In genomic region chr3:13307041-13307440, GRCh38 we compare ENCODE assay signal across 25 cellular contexts.
"Had no signal": no experiment of that assay in that cellular context is flagged by ENCODE, and none has a peak within 500 bp of the region (broad histone marks: within the 10 kb centered on the region; RNA-seq: fewer than 3 reads in every experiment).

No MANE protein-coding gene starts in this region.

- H3K27ac Mint-ChIP-seq: activated B cell treated with CpG ODN at 0.5 μM for 24 hours; activated CD4-positive, alpha-beta memory T cell treated with anti-CD3 and anti-CD28 coated beads for 36 hours; activated CD4-positive, alpha-beta T cell treated with anti-CD3 and anti-CD28 coated beads, Interleukin-2, amount 10 ng/mL, durations not matched to agents 24 days and 14 days; activated naive CD4-positive, alpha-beta T cell treated with anti-CD3 and anti-CD28 coated beads for 36 hours; activated naive CD8-positive, alpha-beta T cell; activated T-helper 17 cell treated with anti-CD3 and anti-CD28 coated beads, Interleukin-2, amount 50 U/mL, for 72 hours had no signal

- H3K4me1 Mint-ChIP-seq: activated B cell treated with CpG ODN at 0.5 μM for 24 hours had no signal

- H3K36me3 Mint-ChIP-seq: activated CD4-positive, alpha-beta memory T cell treated with anti-CD3 and anti-CD28 coated beads for 36 hours had no signal

- H3K27me3 Mint-ChIP-seq: activated B cell treated with CpG ODN at 0.5 μM for 24 hours; activated CD4-positive, alpha-beta memory T cell treated with anti-CD3 and anti-CD28 coated beads for 36 hours; activated CD4-positive, alpha-beta T cell treated with anti-CD3 and anti-CD28 coated beads, Interleukin-2, amount 10 ng/mL, durations not matched to agents 24 days and 14 days; activated naive CD8-positive, alpha-beta T cell; activated T-helper 17 cell treated with anti-CD3 and anti-CD28 coated beads, Interleukin-2, amount 50 U/mL, for 72 hours had no signal

- H3K9me3 Mint-ChIP-seq: activated B cell treated with CpG ODN at 0.5 μM for 24 hours; activated CD4-positive, alpha-beta memory T cell treated with anti-CD3 and anti-CD28 coated beads for 36 hours; activated CD4-positive, alpha-beta T cell treated with anti-CD3 and anti-CD28 coated beads, Interleukin-2, amount 10 ng/mL, durations not matched to agents 24 days and 14 days; activated naive CD4-positive, alpha-beta T cell treated with anti-CD3 and anti-CD28 coated beads for 36 hours; activated T-helper 17 cell treated with anti-CD3 and anti-CD28 coated beads, Interleukin-2, amount 50 U/mL, for 72 hours had no signal

- FAIRE-seq: astrocyte, RCC 7860, TTC549 had no signal

- DNase-seq: activated B cell treated with CpG ODN at 0.5 μM for 24 hours; activated CD4-positive, alpha-beta memory T cell treated with anti-CD3 and anti-CD28 coated beads for 36 hours; activated CD4-positive, alpha-beta T cell treated with anti-CD3 and anti-CD28 coated beads for 1 hour; activated CD4-positive, alpha-beta T cell treated with anti-CD3 and anti-CD28 coated beads, Interleukin-2, amount 10 ng/mL, durations not matched to agents 24 days and 14 days; activated CD8-positive, alpha-beta memory T cell treated with anti-CD3 and anti-CD28 coated beads for 24 hours; activated gamma-delta T cell; activated naive CD4-positive, alpha-beta T cell treated with anti-CD3 and anti-CD28 coated beads for 36 hours; activated T-cell treated with anti-CD3 and anti-CD28 coated beads for 4 hours; activated T-cell treated with anti-CD3 and anti-CD28 coated beads, Interleukin-2, amount 50 U/mL, for 48 hours; cerebellar nuclear complex; MM.1S; NCI-H1105; NCI-H1436; NCI-H1694 treated with DMSO at 0.1 percent for 48 hours; NCI-H2081; NCI-H510A treated with DMSO at 0.1 percent for 48 hours; PC-3; SIG-M5; T-helper 17 cell; T1000 had no signal

- H3K4me3 Mint-ChIP-seq: activated B cell treated with CpG ODN at 0.5 μM for 24 hours; activated CD4-positive, alpha-beta memory T cell treated with anti-CD3 and anti-CD28 coated beads for 36 hours; activated CD4-positive, alpha-beta T cell treated with anti-CD3 and anti-CD28 coated beads, Interleukin-2, amount 10 ng/mL, durations not matched to agents 24 days and 14 days; activated naive CD4-positive, alpha-beta T cell treated with anti-CD3 and anti-CD28 coated beads for 36 hours; activated naive CD8-positive, alpha-beta T cell; activated T-helper 17 cell treated with anti-CD3 and anti-CD28 coated beads, Interleukin-2, amount 50 U/mL, for 72 hours; T-helper 17 cell had no signal

- ATAC-seq: activated T-helper 17 cell treated with anti-CD3 and anti-CD28 coated beads, Interleukin-2, amount 50 U/mL, for 72 hours; PC-3; T-helper 17 cell had no signal
